ENCODE assay signal across 11 cellular contexts in the genomic region with DNA sequence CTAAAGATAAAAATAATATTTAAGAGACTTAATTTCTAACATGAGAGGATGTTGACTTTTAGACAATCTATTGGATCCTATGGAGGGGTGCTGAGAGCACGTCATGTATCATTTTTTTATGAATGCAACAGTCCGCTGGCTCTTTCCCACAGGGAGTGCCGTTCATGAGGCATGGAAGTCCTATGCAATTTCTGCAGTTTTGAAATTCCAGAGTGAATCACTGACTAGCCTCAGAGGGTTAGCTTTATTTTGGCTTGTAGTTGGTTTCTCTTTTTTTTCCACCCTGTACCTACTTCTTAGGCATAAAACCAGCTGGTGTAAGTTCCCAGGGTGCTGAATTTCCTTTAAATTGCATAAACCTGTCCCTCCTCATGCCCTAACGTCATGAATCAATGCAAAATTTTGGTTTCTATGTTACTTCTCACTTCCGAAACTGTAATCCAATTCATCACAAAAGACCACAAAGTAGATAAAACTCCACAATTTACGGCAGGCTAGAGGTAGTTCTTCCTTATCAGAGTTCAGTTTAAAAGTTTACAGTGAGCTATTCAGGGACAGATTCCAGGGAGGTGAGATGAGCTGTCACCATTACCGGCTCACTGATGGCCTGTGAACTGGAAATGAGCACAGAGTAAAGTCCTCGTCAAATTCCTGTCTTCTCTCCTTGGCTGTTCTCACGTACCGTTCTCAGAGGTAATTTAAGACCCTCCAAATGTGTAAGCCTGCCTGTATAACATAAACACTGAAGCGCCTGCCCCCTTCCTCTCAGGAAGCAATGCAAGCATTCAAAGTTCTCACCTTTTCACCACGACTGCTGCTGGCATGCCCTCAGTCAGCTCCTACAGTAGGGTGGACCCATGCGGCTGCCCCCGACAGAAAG.
DNase-seq lines count a peak whose midpoint lies in the region; ATAC-seq and TF ChIP-seq lines count a peak whose summit lies in the region.
"Had no signal": no experiment of that assay in that cellular context is flagged by ENCODE, and none has a peak within 500 bp of the region (broad histone marks: within the 10 kb centered on the region; RNA-seq: fewer than 3 reads in every experiment).

No MANE protein-coding gene starts in this region.

- intact Hi-C loops in left lung (cut with DNase I): no loop called here

- no peak overlapping the region for H3K4me3 ChIP-seq in left lung
- H3K4me3 ChIP-seq: thoracic aorta had no signal

- in situ Hi-C loops in Caki2 (cut with HindIII; ENCODE audit: low pct_unique_long_range_greater_than_20kb, low sequenced_read_pairs): no loop called here

- peak; percentile 13 for ATAC-seq in left lung

- no peaks in the 10 kb centered on the region for H3K27me3 ChIP-seq in left lung

- H3K27ac ChIP-seq in left lung: no peak overlapping the region
- H3K27ac ChIP-seq: thoracic aorta had no signal

- DNase-seq in Caki2 (ENCODE audit: low read depth) (peak; percentile 45), H4 (ENCODE audit: low spot score) (peak; percentile 53), amniotic stem cell (lab: John Stamatoyannopoulos, UW) (peak; percentile 61), left lung (no peak), HuH-7 (ENCODE audit: low spot score) (no peak), NOMO-1 (lab: John Stamatoyannopoulos, UW; ENCODE audit: unreplicated experiment in 2 of 2) (no peak), NCI-H526 treated with DMSO at 0.1 percent for 48 hours (lab: John Stamatoyannopoulos, UW) (no peak)
- no peak for DNase-seq in activated CD4-positive, alpha-beta T cell treated with anti-CD3 and anti-CD28 coated beads for 4 hours
- DNase-seq: CD4-positive, alpha-beta memory T cell; NCI-H2227 treated with DMSO at 0.1 percent for 48 hours had no signal

- H3K4me1 ChIP-seq in left lung: no peaks in the 10 kb centered on the region

- TF ChIP-seq CTCF in left lung (IDR thresholded peaks at IDR 0.05): no peak

- H3K36me3 ChIP-seq in left lung: no peaks in the 10 kb centered on the region
- H3K36me3 ChIP-seq: thoracic aorta had no signal

- H3K9me3 ChIP-seq in left lung: no peaks in the 10 kb centered on the region
- H3K9me3 ChIP-seq: thoracic aorta had no signal

Comparison
In these comparisons a context has a peak if more than half of its experiments do, and no peak if none do; other contexts are left out.
1. DNase-seq: peak in Caki2 (single experiment), H4 (single experiment) and amniotic stem cell (single experiment); none in left lung (0 of 2), HuH-7 (single experiment), NOMO-1 (0 of 2), NCI-H526 treated with DMSO at 0.1 percent for 48 hours (single experiment) and activated CD4-positive, alpha-beta T cell treated with anti-CD3 and anti-CD28 coated beads for 4 hours (0 of 2).